Comparison of ENCODE assay signal across 1 cellular context in the genomic region with DNA sequence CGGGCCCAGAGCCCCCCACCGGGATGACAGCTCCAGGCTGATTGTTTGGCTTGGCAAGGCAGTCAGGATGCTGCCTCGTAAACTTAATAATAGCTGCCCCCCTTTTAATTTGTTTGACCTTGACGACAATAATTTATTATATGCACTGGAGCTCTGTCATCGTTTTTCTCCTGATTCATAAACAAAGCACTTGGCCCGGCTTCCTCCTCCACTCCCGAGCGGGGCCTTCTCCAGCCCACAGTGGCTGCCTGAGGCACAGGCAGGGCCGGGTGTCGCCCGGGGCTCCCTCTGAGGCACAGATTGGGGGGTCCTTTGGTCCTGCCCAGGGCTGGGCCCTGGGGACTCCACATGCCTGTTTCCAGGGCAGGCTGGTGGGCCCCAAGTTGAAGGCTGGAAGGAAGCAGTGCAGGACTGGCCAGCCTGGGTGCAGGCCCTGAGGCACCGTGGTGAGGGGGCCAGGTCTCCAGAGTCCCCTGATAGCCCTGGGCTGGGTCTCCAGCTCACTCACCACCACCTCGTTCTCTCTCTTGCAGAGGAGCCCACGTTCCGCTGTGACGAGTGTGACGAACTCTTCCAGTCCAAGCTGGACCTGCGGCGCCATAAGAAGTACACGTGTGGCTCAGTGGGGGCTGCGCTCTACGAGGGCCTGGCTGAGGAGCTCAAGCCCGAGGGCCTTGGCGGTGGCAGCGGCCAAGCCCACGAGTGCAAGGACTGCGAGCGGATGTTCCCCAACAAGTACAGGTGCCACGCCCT.
A peak's percentile ranks its signal among the peaks of the same experiment; 100 is the strongest.
TF ChIP-seq lines count a peak whose summit lies in the region.

No MANE protein-coding gene starts in this region.

TF ChIP-seq in HEK293, 187 proteins besides CTCF, POLR2A, EP300 and RAD21 (continued from another document):
- TF ChIP-seq ZNF76 (tag by site-specific recombination; IDR thresholded peaks at IDR 0.05; ENCODE audit: borderline replicate concordance, low read depth) (peak; percentile 58; the same call in 1 of the 2 replicates), ZNF19 (tag by site-specific recombination; IDR thresholded peaks at IDR 0.05; ENCODE audit: low read depth) (no peak), ZNF426 (tag by site-specific recombination; IDR thresholded peaks at IDR 0.05) (no peak), ZNF341 (tag by site-specific recombination; IDR thresholded peaks at IDR 0.05; ENCODE audit: low read depth) (peak; percentile 68), KLF1 (tag by site-specific recombination; IDR thresholded peaks at IDR 0.05) (peak; percentile 74), MEIS1 (CRISPR knock-in tag; IDR thresholded peaks at IDR 0.05; ENCODE audit: borderline replicate concordance) (peak; percentile 66; the same call in 1 of the 2 replicates), ZNF521 (tag by site-specific recombination; IDR thresholded peaks at IDR 0.05) (no peak), KLF7 (tag by site-specific recombination; IDR thresholded peaks at IDR 0.05; ENCODE audit: borderline replicate concordance) (peak; percentile 93), ZNF843 (tag by site-specific recombination; IDR thresholded peaks at IDR 0.05) (peak; percentile 99), WT1 (tag by site-specific recombination; IDR thresholded peaks at IDR 0.05) (peak; percentile 98), ZNF600 (tag by site-specific recombination; IDR thresholded peaks at IDR 0.05) (peak; percentile 42; the same call in 1 of the 2 replicates), ZNF366 (tag by site-specific recombination; conservative IDR thresholded peaks at IDR 0.05) (peak; percentile 86), ZNF121 (tag by site-specific recombination; IDR thresholded peaks at IDR 0.05) (peak; percentile 41; the same call in 1 of the 2 replicates), KLF8 (tag by site-specific recombination; IDR thresholded peaks at IDR 0.05) (peak; percentile 83), ZEB2 (tag by site-specific recombination; IDR thresholded peaks at IDR 0.05) (peak; percentile 99), ZFHX2 (tag by site-specific recombination; conservative IDR thresholded peaks at IDR 0.05) (peak; percentile 60), MYNN (tag by site-specific recombination; IDR thresholded peaks at IDR 0.05; ENCODE audit: borderline replicate concordance) (0 out of 2 replicates have a peak, but pooled peaks have one; percentile 25), ZBTB48 (tag by site-specific recombination; IDR thresholded peaks at IDR 0.05) (0 out of 2 replicates have a peak, but pooled peaks have one; percentile 18), HOXD13 (CRISPR knock-in tag; IDR thresholded peaks at IDR 0.05; ENCODE audit: borderline replicate concordance) (peak; percentile 97), SP7 (tag by site-specific recombination; IDR thresholded peaks at IDR 0.05) (peak; percentile 99), ZNF391 (tag by site-specific recombination; IDR thresholded peaks at IDR 0.05; ENCODE audit: borderline replicate concordance, low read depth) (peak; percentile 90; the same call in 1 of the 2 replicates), ZNF10 (tag by site-specific recombination; IDR thresholded peaks at IDR 0.05) (0 out of 2 replicates have a peak, but pooled peaks have one; percentile 49), EGR2 (tag by site-specific recombination; IDR thresholded peaks at IDR 0.05; ENCODE audit: low read depth) (peak; percentile 21; the same call in 1 of the 2 replicates), ZNF610 (tag by site-specific recombination; IDR thresholded peaks at IDR 0.05; ENCODE audit: borderline replicate concordance) (peak; percentile 86), GLIS1 (tag by site-specific recombination; IDR thresholded peaks at IDR 0.05) (peak; percentile 99), ZNF544 (tag by site-specific recombination; IDR thresholded peaks at IDR 0.05) (no peak), ZNF24 (tag by site-specific recombination; IDR thresholded peaks at IDR 0.05) (peak; percentile 93), ZBTB1 (tag by site-specific recombination; IDR thresholded peaks at IDR 0.05) (peak; percentile 84), ZNF239 (tag by site-specific recombination; IDR thresholded peaks at IDR 0.05) (no peak), IKZF3 (tag by site-specific recombination; IDR thresholded peaks at IDR 0.05) (peak; percentile 95), SP2 (tag by site-specific recombination; IDR thresholded peaks at IDR 0.05) (0 out of 2 replicates have a peak, but pooled peaks have one; percentile 16), ZSCAN30 (tag by site-specific recombination; IDR thresholded peaks at IDR 0.05) (peak; percentile 92), ZNF202 (tag by site-specific recombination; IDR thresholded peaks at IDR 0.05; ENCODE audit: borderline replicate concordance) (no peak)
- TF ChIP-seq, protein P1, sequence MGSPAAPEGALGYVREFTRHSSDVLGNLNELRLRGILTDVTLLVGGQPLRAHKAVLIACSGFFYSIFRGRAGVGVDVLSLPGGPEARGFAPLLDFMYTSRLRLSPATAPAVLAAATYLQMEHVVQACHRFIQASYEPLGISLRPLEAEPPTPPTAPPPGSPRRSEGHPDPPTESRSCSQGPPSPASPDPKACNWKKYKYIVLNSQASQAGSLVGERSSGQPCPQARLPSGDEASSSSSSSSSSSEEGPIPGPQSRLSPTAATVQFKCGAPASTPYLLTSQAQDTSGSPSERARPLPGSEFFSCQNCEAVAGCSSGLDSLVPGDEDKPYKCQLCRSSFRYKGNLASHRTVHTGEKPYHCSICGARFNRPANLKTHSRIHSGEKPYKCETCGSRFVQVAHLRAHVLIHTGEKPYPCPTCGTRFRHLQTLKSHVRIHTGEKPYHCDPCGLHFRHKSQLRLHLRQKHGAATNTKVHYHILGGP (tag by site-specific recombination; IDR thresholded peaks at IDR 0.05) = peak; percentile 67; the same call in 1 of the 2 replicates
- TF ChIP-seq, protein P2, sequence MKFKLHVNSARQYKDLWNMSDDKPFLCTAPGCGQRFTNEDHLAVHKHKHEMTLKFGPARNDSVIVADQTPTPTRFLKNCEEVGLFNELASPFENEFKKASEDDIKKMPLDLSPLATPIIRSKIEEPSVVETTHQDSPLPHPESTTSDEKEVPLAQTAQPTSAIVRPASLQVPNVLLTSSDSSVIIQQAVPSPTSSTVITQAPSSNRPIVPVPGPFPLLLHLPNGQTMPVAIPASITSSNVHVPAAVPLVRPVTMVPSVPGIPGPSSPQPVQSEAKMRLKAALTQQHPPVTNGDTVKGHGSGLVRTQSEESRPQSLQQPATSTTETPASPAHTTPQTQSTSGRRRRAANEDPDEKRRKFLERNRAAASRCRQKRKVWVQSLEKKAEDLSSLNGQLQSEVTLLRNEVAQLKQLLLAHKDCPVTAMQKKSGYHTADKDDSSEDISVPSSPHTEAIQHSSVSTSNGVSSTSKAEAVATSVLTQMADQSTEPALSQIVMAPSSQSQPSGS (tag by site-specific recombination; IDR thresholded peaks at IDR 0.05; ENCODE audit: low read depth) = peak; percentile 54; the same call in 1 of the 2 replicates
- TF ChIP-seq, protein P3, sequence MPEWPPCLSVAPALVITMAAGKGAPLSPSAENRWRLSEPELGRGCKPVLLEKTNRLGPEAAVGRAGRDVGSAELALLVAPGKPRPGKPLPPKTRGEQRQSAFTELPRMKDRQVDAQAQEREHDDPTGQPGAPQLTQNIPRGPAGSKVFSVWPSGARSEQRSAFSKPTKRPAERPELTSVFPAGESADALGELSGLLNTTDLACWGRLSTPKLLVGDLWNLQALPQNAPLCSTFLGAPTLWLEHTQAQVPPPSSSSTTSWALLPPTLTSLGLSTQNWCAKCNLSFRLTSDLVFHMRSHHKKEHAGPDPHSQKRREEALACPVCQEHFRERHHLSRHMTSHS (tag by site-specific recombination; IDR thresholded peaks at IDR 0.05) = peak; percentile 96
- TF ChIP-seq, protein P4, sequence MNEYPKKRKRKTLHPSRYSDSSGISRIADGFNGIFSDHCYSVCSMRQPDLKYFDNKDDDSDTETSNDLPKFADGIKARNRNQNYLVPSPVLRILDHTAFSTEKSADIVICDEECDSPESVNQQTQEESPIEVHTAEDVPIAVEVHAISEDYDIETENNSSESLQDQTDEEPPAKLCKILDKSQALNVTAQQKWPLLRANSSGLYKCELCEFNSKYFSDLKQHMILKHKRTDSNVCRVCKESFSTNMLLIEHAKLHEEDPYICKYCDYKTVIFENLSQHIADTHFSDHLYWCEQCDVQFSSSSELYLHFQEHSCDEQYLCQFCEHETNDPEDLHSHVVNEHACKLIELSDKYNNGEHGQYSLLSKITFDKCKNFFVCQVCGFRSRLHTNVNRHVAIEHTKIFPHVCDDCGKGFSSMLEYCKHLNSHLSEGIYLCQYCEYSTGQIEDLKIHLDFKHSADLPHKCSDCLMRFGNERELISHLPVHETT (tag by site-specific recombination; IDR thresholded peaks at IDR 0.05) = peak; percentile 86
- TF ChIP-seq, protein P5, sequence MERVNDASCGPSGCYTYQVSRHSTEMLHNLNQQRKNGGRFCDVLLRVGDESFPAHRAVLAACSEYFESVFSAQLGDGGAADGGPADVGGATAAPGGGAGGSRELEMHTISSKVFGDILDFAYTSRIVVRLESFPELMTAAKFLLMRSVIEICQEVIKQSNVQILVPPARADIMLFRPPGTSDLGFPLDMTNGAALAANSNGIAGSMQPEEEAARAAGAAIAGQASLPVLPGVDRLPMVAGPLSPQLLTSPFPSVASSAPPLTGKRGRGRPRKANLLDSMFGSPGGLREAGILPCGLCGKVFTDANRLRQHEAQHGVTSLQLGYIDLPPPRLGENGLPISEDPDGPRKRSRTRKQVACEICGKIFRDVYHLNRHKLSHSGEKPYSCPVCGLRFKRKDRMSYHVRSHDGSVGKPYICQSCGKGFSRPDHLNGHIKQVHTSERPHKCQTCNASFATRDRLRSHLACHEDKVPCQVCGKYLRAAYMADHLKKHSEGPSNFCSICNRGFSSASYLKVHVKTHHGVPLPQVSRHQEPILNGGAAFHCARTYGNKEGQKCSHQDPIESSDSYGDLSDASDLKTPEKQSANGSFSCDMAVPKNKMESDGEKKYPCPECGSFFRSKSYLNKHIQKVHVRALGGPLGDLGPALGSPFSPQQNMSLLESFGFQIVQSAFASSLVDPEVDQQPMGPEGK (tag by site-specific recombination; IDR thresholded peaks at IDR 0.05) = peak; percentile 72; the same call in 1 of the 2 replicates
- TF ChIP-seq, protein P6, sequence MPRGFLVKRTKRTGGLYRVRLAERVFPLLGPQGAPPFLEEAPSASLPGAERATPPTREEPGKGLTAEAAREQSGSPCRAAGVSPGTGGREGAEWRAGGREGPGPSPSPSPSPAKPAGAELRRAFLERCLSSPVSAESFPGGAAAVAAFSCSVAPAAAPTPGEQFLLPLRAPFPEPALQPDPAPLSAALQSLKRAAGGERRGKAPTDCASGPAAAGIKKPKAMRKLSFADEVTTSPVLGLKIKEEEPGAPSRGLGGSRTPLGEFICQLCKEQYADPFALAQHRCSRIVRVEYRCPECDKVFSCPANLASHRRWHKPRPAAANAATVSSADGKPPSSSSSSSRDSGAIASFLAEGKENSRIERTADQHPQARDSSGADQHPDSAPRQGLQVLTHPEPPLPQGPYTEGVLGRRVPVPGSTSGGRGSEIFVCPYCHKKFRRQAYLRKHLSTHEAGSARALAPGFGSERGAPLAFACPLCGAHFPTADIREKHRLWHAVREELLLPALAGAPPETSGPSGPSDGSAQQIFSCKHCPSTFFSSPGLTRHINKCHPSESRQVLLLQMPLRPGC (tag by site-specific recombination; IDR thresholded peaks at IDR 0.05) = peak; percentile 87
- TF ChIP-seq, protein P7, sequence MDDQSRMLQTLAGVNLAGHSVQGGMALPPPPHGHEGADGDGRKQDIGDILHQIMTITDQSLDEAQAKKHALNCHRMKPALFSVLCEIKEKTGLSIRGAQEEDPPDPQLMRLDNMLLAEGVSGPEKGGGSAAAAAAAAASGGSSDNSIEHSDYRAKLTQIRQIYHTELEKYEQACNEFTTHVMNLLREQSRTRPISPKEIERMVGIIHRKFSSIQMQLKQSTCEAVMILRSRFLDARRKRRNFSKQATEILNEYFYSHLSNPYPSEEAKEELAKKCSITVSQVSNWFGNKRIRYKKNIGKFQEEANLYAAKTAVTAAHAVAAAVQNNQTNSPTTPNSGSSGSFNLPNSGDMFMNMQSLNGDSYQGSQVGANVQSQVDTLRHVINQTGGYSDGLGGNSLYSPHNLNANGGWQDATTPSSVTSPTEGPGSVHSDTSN (CRISPR knock-in tag; IDR thresholded peaks at IDR 0.05) = 0 out of 2 replicates have a peak, but pooled peaks have one; percentile 65
- TF ChIP-seq, protein P8, sequence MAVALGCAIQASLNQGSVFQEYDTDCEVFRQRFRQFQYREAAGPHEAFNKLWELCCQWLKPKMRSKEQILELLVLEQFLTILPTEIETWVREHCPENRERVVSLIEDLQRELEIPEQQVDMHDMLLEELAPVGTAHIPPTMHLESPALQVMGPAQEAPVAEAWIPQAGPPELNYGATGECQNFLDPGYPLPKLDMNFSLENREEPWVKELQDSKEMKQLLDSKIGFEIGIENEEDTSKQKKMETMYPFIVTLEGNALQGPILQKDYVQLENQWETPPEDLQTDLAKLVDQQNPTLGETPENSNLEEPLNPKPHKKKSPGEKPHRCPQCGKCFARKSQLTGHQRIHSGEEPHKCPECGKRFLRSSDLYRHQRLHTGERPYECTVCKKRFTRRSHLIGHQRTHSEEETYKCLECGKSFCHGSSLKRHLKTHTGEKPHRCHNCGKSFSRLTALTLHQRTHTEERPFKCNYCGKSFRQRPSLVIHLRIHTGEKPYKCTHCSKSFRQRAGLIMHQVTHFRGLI (tag by site-specific recombination; IDR thresholded peaks at IDR 0.05) = peak; percentile 59; the same call in 1 of the 2 replicates
- TF ChIP-seq, protein P9, sequence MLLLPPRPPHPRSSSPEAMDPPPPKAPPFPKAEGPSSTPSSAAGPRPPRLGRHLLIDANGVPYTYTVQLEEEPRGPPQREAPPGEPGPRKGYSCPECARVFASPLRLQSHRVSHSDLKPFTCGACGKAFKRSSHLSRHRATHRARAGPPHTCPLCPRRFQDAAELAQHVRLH (tag by site-specific recombination; IDR thresholded peaks at IDR 0.05) = peak; percentile 88
- TF ChIP-seq, protein P10, sequence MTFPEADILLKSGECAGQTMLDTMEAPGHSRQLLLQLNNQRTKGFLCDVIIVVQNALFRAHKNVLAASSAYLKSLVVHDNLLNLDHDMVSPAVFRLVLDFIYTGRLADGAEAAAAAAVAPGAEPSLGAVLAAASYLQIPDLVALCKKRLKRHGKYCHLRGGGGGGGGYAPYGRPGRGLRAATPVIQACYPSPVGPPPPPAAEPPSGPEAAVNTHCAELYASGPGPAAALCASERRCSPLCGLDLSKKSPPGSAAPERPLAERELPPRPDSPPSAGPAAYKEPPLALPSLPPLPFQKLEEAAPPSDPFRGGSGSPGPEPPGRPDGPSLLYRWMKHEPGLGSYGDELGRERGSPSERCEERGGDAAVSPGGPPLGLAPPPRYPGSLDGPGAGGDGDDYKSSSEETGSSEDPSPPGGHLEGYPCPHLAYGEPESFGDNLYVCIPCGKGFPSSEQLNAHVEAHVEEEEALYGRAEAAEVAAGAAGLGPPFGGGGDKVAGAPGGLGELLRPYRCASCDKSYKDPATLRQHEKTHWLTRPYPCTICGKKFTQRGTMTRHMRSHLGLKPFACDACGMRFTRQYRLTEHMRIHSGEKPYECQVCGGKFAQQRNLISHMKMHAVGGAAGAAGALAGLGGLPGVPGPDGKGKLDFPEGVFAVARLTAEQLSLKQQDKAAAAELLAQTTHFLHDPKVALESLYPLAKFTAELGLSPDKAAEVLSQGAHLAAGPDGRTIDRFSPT (tag by site-specific recombination; IDR thresholded peaks at IDR 0.05) = peak; percentile 47; the same call in 1 of the 2 replicates
- TF ChIP-seq, protein P11, sequence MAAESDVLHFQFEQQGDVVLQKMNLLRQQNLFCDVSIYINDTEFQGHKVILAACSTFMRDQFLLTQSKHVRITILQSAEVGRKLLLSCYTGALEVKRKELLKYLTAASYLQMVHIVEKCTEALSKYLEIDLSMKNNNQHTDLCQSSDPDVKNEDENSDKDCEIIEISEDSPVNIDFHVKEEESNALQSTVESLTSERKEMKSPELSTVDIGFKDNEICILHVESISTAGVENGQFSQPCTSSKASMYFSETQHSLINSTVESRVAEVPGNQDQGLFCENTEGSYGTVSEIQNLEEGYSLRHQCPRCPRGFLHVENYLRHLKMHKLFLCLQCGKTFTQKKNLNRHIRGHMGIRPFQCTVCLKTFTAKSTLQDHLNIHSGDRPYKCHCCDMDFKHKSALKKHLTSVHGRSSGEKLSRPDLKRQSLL (tag by site-specific recombination; IDR thresholded peaks at IDR 0.05) = peak; percentile 80
